In genomic region chr18:59996370-59996966, GRCh38 we compare ENCODE assay signal across 8 cellular contexts.
A peak's percentile ranks its signal among the peaks of the same experiment; 100 is the strongest.
DNase-seq lines count a peak whose midpoint lies in the region; ATAC-seq and TF ChIP-seq lines count a peak whose summit lies in the region.

No MANE protein-coding gene starts in this region.

- peak; percentile 79 for DNase-seq in COR-L47 (lab: John Stamatoyannopoulos, UW)
- peak; percentile 21 to 81 for DNase-seq in NCI-H526 (lab: John Stamatoyannopoulos, UW)
- DNase-seq in dermis blood vessel endothelial cell, result peak; percentile 73
- DNase-seq in neural crest cell (ENCODE audit: low read depth, low spot score), result peak; percentile 44
- no peak for DNase-seq in sciatic nerve (ENCODE audit: low spot score)
- no peak for DNase-seq in SIG-M5 treated with dmso at 0.1 percent for 504 hours (lab: John Stamatoyannopoulos, UW; ENCODE audit: unreplicated experiment)

- H3K4me1 Mint-ChIP-seq in neural crest cell, result no peaks in the 10 kb centered on the region

- intact Hi-C loops in sciatic nerve (cut with DNase I), result no loop called here

- peaks cover 4% of the 10 kb centered on the region for H3K36me3 Mint-ChIP-seq in neural crest cell (ENCODE audit: low read depth)

- ATAC-seq in GM19023 (IDR thresholded peaks at IDR 0.05; ENCODE audit: unreplicated experiment), result peak; percentile 72
- peak; percentile 73 for ATAC-seq in HG03378 (IDR thresholded peaks at IDR 0.05; ENCODE audit: unreplicated experiment)
- ATAC-seq in sciatic nerve, result no peak

- no peak overlapping the region for H3K4me3 Mint-ChIP-seq in neural crest cell

- peaks cover 4% of the 10 kb centered on the region for H3K9me3 Mint-ChIP-seq in neural crest cell

- peak; percentile 79 for TF ChIP-seq CTCF in neural crest cell (conservative IDR thresholded peaks at IDR 0.05)

- H3K27ac Mint-ChIP-seq in neural crest cell (ENCODE audit: unreplicated experiment), result no peak overlapping the region

- H3K27me3 Mint-ChIP-seq in neural crest cell (ENCODE audit: low read depth), result peaks cover 42% of the 10 kb centered on the region

Comparison
In these comparisons a context has a peak if more than half of its experiments do, and no peak if none do; other contexts are left out.
1. DNase-seq: peak in COR-L47 (single experiment), NCI-H526 (2 of 2), dermis blood vessel endothelial cell (single experiment) and neural crest cell (single experiment); none in sciatic nerve (single experiment) and SIG-M5 treated with dmso at 0.1 percent for 504 hours (single experiment).